ENCODE assay signal across 9 cellular contexts in genomic region chr11:65291613-65292012, GRCh38. TPM values are rescaled to one million over a fixed set of nuclear protein-coding genes. Genes with fewer than 3 reads are reported as not detected.
DNase-seq lines count a peak whose midpoint lies in the region; ATAC-seq, FAIRE-seq and TF ChIP-seq lines count a peak whose summit lies in the region.
"Had no signal": no experiment of that assay in that cellular context is flagged by ENCODE, and none has a peak within 500 bp of the region (broad histone marks: within the 10 kb centered on the region; RNA-seq: fewer than 3 reads in every experiment).

No MANE protein-coding gene starts in this region.

- POLR2A ChIA-PET in A549 (lab: Yijun Ruan, JAX), result interaction anchor here (0.5 to 1.4 kb wide), 3 partner anchors 19 to 24 kb away, joined by 4 to 7 read pairs (median 5); partner anchors contain the start of gene CDC42EP2
- POLR2A ChIA-PET in naive thymus-derived CD4-positive, alpha-beta T cell (lab: Charles Lee), result interaction anchor here (1.1 kb wide), 1 partner anchor 13 kb away, joined by 3 read pairs; no protein-coding TSS in a partner anchor

- peak overlapping the region; percentile 76 for H3K4me2 ChIP-seq in A549

- TF ChIP-seq CTCF in A549 (IDR thresholded peaks at IDR 0.05), result no peak
- TF ChIP-seq CTCF in esophagus muscularis mucosa (IDR thresholded peaks at IDR 0.05), result no peak
- TF ChIP-seq CTCF in progenitor cell of endocrine pancreas (IDR thresholded peaks at IDR 0.05; ENCODE audit: unreplicated experiment), result no peak

- peaks cover 0 to 33% (median 16%) of the 10 kb centered on the region in 4 donors for H3K36me3 ChIP-seq in esophagus muscularis mucosa
- H3K36me3 ChIP-seq in naive thymus-derived CD4-positive, alpha-beta T cell (ENCODE audit: control insufficient read depth in 2 of 3, insufficient read depth in 3 of 3, low read length in 3 of 3), result peaks cover 0 to 82% (median 3%) of the 10 kb centered on the region in 3 experiments

- H3K36me3 Mint-ChIP-seq in naive thymus-derived CD4-positive, alpha-beta T cell, result peaks cover 26 to 68% (median 30%) of the 10 kb centered on the region in 5 donors
- H3K36me3 Mint-ChIP-seq in progenitor cell of endocrine pancreas (ENCODE audit: insufficient read depth), result peaks cover 24% of the 10 kb centered on the region

- no peak for TF ChIP-seq RAD21 in A549 (conservative IDR thresholded peaks at IDR 0.05 in 1 of 2, IDR thresholded peaks at IDR 0.05 in 1 of 2)

- no peaks in the 10 kb centered on the region for H3K9me3 ChIP-seq in A549
- H3K9me3 ChIP-seq in esophagus muscularis mucosa, result no peaks in the 10 kb centered on the region
- no peaks in the 10 kb centered on the region for H3K9me3 ChIP-seq in naive thymus-derived CD4-positive, alpha-beta T cell (ENCODE audit: control insufficient read depth in 2 of 3, low read length in 3 of 3)

- H3K27ac ChIP-seq in A549 (peak overlapping the region; percentile 79 to 94), esophagus muscularis mucosa (replicated peaks in 1 of 4) (peak overlapping the region; percentile 92 to 97 (median 94))
- H3K27ac ChIP-seq in naive thymus-derived CD4-positive, alpha-beta T cell (ENCODE audit: low read depth, low read length), result no peak overlapping the region

- H3K4me1 ChIP-seq in A549, result peaks cover 47% of the 10 kb centered on the region
- H3K4me1 ChIP-seq in esophagus muscularis mucosa, result peaks cover 61 to 84% (median 83%) of the 10 kb centered on the region in 4 donors
- no peaks in the 10 kb centered on the region for H3K4me1 ChIP-seq in naive thymus-derived CD4-positive, alpha-beta T cell (ENCODE audit: control insufficient read depth in 2 of 2, insufficient read depth in 2 of 2, low read length in 2 of 2)

- H3K4me1 Mint-ChIP-seq in naive thymus-derived CD4-positive, alpha-beta T cell, result peaks cover 0 to 7% (median 0%) of the 10 kb centered on the region in 7 donors
- H3K4me1 Mint-ChIP-seq in progenitor cell of endocrine pancreas (ENCODE audit: low read depth), result peaks cover 2% of the 10 kb centered on the region

- TF ChIP-seq EP300 in A549 (IDR thresholded peaks at IDR 0.05), result no peak
- TF ChIP-seq EP300 in esophagus muscularis mucosa (IDR thresholded peaks at IDR 0.05), result no peak

- ATAC-seq in A549, result peak; percentile 60 to 78
- peak; percentile 26 for ATAC-seq in naive thymus-derived CD4-positive, alpha-beta T cell
- ATAC-seq in HG02884 (IDR thresholded peaks at IDR 0.05; ENCODE audit: unreplicated experiment), result no peak

- no peak for FAIRE-seq in A549 (lab: Jason Lieb, UNC)

- H3K27me3 ChIP-seq in esophagus muscularis mucosa, result no peaks in the 10 kb centered on the region
- H3K27me3 ChIP-seq in naive thymus-derived CD4-positive, alpha-beta T cell (ENCODE audit: control insufficient read depth in 2 of 2, insufficient read depth in 2 of 2, low read length in 2 of 2), result no peaks in the 10 kb centered on the region

- intact Hi-C loops in esophagus muscularis mucosa (cut with DNase I), result loop anchor here (2.0 kb wide), 1 partner anchor 23 kb away; the partner anchor contains the start of gene CDC42EP2
- intact Hi-C loops in naive thymus-derived CD4-positive, alpha-beta T cell (cut with micrococcal nuclease), result no loop called here

- no peaks in the 10 kb centered on the region for H3K27me3 Mint-ChIP-seq in naive thymus-derived CD4-positive, alpha-beta T cell
- no peaks in the 10 kb centered on the region for H3K27me3 Mint-ChIP-seq in progenitor cell of endocrine pancreas

- H3K4me3 Mint-ChIP-seq in naive thymus-derived CD4-positive, alpha-beta T cell, result no peak overlapping the region
- H3K4me3 Mint-ChIP-seq in progenitor cell of endocrine pancreas (ENCODE audit: low read depth), result no peak overlapping the region

- H3K9me3 Mint-ChIP-seq in naive thymus-derived CD4-positive, alpha-beta T cell, result peaks cover 0 to 1% (median 0%) of the 10 kb centered on the region in 11 donors
- no peaks in the 10 kb centered on the region for H3K9me3 Mint-ChIP-seq in progenitor cell of endocrine pancreas (ENCODE audit: low read depth)

- H3K4me3 ChIP-seq in A549 (peak overlapping the region; percentile 21; the same call in 1 of the 3 replicates), esophagus muscularis mucosa (peak overlapping the region; percentile 38 to 53 (median 46))
- no peak overlapping the region for H3K4me3 ChIP-seq in naive thymus-derived CD4-positive, alpha-beta T cell (ENCODE audit: low read length)

- DNase-seq in A549 (ENCODE audit: low read depth in 1 of 2, low spot score in 1 of 2) (peak in 1 of 2 experiments; percentile 54), NCI-H460 (ENCODE audit: extremely low read depth, low read depth) (peak; percentile 59), esophagus muscularis mucosa (ENCODE audit: extremely low spot score) (no peak), progenitor cell of endocrine pancreas (ENCODE audit: low spot score, unreplicated experiment) (no peak), HuH-7 (ENCODE audit: low spot score) (no peak)
- DNase-seq in naive thymus-derived CD4-positive, alpha-beta T cell, result no peak
- DNase-seq in stimulated activated CD4-positive, alpha-beta T cell treated with anti-CD3 and anti-CD28 coated beads, Interleukin-1b, Interleukin-23, amount 100 ng/mL, for 48 hours, result no peak
- DNase-seq: NCI-H2107 had no signal

- TF ChIP-seq POLR2A in A549 (IDR thresholded peaks at IDR 0.05; ENCODE audit: low read length) (no peak), esophagus muscularis mucosa (IDR thresholded peaks at IDR 0.05; ENCODE audit: low read depth) (no peak)

- CTCF ChIA-PET in A549 (lab: Yijun Ruan, JAX), result interaction anchor here (76.3 to 78.3 kb wide), 2 partner anchors 11 to 24 kb away, joined by 3090 read pairs; partner anchors contain the start of genes CDC42EP2, DPF2, POLA2 and TIGD3
- CTCF ChIA-PET in naive thymus-derived CD4-positive, alpha-beta T cell (lab: Charles Lee), result interaction anchor here (1.5 kb wide), 1 partner anchor 24 kb away, joined by 3 read pairs; no protein-coding TSS in a partner anchor

- 25% methylated on average over 5 of the region's 5 CpGs for WGBS in A549 (ENCODE audit: missing lambda C conversion rate)
- 30% methylated on average over 3 of the region's 5 CpGs for WGBS in esophagus muscularis mucosa

- H3K27ac Mint-ChIP-seq in naive thymus-derived CD4-positive, alpha-beta T cell, result peak overlapping the region in 2 of 9 donors; percentile 33 to 41
- no peak overlapping the region for H3K27ac Mint-ChIP-seq in progenitor cell of endocrine pancreas

TF ChIP-seq in A549, 52 proteins besides CTCF, POLR2A, EP300 and RAD21 (continues in another document):
- TF ChIP-seq EHF (CRISPR knock-in tag; IDR thresholded peaks at IDR 0.05), result no peak
- no peak for TF ChIP-seq ELK1 (IDR thresholded peaks at IDR 0.05; ENCODE audit: low read depth, low read length)
- TF ChIP-seq PHF8 (IDR thresholded peaks at IDR 0.05; ENCODE audit: borderline replicate concordance, low read depth), result no peak
- TF ChIP-seq JUNB (IDR thresholded peaks at IDR 0.05), result no peak
- TF ChIP-seq NFE2L2 (conservative IDR thresholded peaks at IDR 0.05; ENCODE audit: low read length), result peak; percentile 57; the same call in 1 of the 2 replicates

RNA-seq across cellular contexts. Expression of gene CDC42EP2, which starts 23.1 kb away (rescaled TPM):
- 3.0 and 3.7 TPM in 2 replicates for polyA plus RNA-seq in A549 (2011; rRNA removed)
- 5.1 and 5.7 TPM in 2 replicates for polyA plus RNA-seq in A549 (2012; cell fraction: cytosol; rRNA removed)
- polyA plus RNA-seq in A549 (2012; cell fraction: nucleus; rRNA removed), result 8.7 and 14.7 TPM in 2 replicates
- polyA plus RNA-seq in A549 (2017; fragmentation: RNase III; extraction: RNeasy Plus Mini Kit Qiagen cat#74134 plus additional on column Dnase treatment), result 8.0 to 10.1 TPM (median 8.5 TPM) in 3 replicates
- 6.1 and 10.5 TPM in 2 replicates for polyA minus RNA-seq in A549 (2011; rRNA and poly(A)+ RNA removed)
- total RNA-seq in NCI-H460 (2014; rRNA removed; shearing (Covaris generic)), result 15.1 and 18.2 TPM in 2 replicates
- polyA plus RNA-seq in NCI-H460 (2014; cell fraction: nucleus; rRNA removed), result 2.0 and 5.3 TPM in 2 replicates
- 10 to 100 TPM; 39.9 to 90.1 (median 54.4) TPM for total RNA-seq in esophagus muscularis mucosa
- total RNA-seq in naive thymus-derived CD4-positive, alpha-beta T cell, result 1 to 10 TPM in 2 of 5 experiments, under 1 TPM in 3; 0.58 to 1.8 (median 0.89) TPM
- polyA plus RNA-seq in naive thymus-derived CD4-positive, alpha-beta T cell, result not detected
- 5.3 and 5.9 TPM in 2 replicates for total RNA-seq in progenitor cell of endocrine pancreas

RNA-seq across cellular contexts. Expression of gene POLA2, which starts 29.9 kb away (rescaled TPM):
- polyA plus RNA-seq in A549 (2011; rRNA removed), result 52.3 and 55.6 TPM in 2 replicates
- 39.9 and 40.1 TPM in 2 replicates for polyA plus RNA-seq in A549 (2012; cell fraction: cytosol; rRNA removed)
- polyA plus RNA-seq in A549 (2012; cell fraction: nucleus; rRNA removed), result 57.3 and 71.4 TPM in 2 replicates
- polyA plus RNA-seq in A549 (2017; fragmentation: RNase III; extraction: RNeasy Plus Mini Kit Qiagen cat#74134 plus additional on column Dnase treatment), result 33.8 to 34.5 TPM (median 34.1 TPM) in 3 replicates
- polyA minus RNA-seq in A549 (2011; rRNA and poly(A)+ RNA removed), result 48.8 and 54.1 TPM in 2 replicates
- 3.4 and 7.0 TPM in 2 replicates for total RNA-seq in NCI-H460 (2014; rRNA removed; shearing (Covaris generic))
- polyA plus RNA-seq in NCI-H460 (2014; cell fraction: nucleus; rRNA removed), result 13.2 and 29.6 TPM in 2 replicates
- 10 to 100 TPM; 14.7 to 26.6 (median 17.3) TPM for total RNA-seq in esophagus muscularis mucosa
- 10 to 100 TPM; 13.4 to 51.6 (median 27.8) TPM for total RNA-seq in naive thymus-derived CD4-positive, alpha-beta T cell
- 10 to 100 TPM in 1 of 2 donors, 1 to 10 TPM in 1; 9.0 to 12.9 TPM for polyA plus RNA-seq in naive thymus-derived CD4-positive, alpha-beta T cell
- total RNA-seq in progenitor cell of endocrine pancreas, result 24.4 and 27.4 TPM in 2 replicates

RNA-seq across cellular contexts. Expression of gene DPF2, which starts 42.0 kb away (rescaled TPM):
- polyA plus RNA-seq in A549 (2011; rRNA removed) (35.6 and 36.3 TPM in 2 replicates), A549 (2017; fragmentation: RNase III; extraction: RNeasy Plus Mini Kit Qiagen cat#74134 plus additional on column Dnase treatment) (34.8 to 39.8 TPM (median 35.7 TPM) in 3 replicates)
- polyA plus RNA-seq in A549 (2012; cell fraction: cytosol; rRNA removed), result 41.8 and 42.1 TPM in 2 replicates
- polyA plus RNA-seq in A549 (2012; cell fraction: nucleus; rRNA removed), result 58.6 and 62.1 TPM in 2 replicates
- polyA minus RNA-seq in A549 (2011; rRNA and poly(A)+ RNA removed), result 45.4 and 46.9 TPM in 2 replicates
- total RNA-seq in NCI-H460 (2014; rRNA removed; shearing (Covaris generic)), result 26.6 and 28.0 TPM in 2 replicates
- polyA plus RNA-seq in NCI-H460 (2014; cell fraction: nucleus; rRNA removed), result 16.9 and 30.8 TPM in 2 replicates
- total RNA-seq in esophagus muscularis mucosa (10 to 100 TPM; 40.3 to 60.6 (median 52.9) TPM), progenitor cell of endocrine pancreas (81.9 and 96.5 TPM in 2 replicates)
- 10 to 100 TPM; 45.3 to 99.3 (median 88.1) TPM for total RNA-seq in naive thymus-derived CD4-positive, alpha-beta T cell
- polyA plus RNA-seq in naive thymus-derived CD4-positive, alpha-beta T cell, result 10 to 100 TPM; 52.4 to 70.6 TPM
